28 cellular contexts compared by ENCODE assay signal in the genomic region with DNA sequence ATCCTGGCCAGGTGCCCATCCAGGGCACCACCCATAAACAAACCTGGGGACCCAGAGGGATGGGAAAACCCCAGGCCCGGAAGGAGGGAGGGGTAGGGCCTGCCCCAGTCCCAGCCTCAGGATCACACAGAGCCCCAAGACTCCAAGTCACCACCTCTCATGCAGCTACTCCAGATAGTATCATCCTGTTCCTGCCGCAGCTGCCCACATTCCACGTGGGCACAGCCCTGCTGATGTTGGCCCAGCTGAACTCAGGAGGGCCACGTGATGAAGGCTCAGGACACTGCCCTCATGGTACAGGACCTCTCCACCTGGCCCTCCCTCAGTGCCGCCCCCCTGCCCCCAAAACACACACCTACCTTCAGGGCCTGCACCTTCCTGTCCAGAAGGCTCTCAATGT.
DNase-seq lines count a peak whose midpoint lies in the region; ATAC-seq, FAIRE-seq and TF ChIP-seq lines count a peak whose summit lies in the region.
"Had no signal": no experiment of that assay in that cellular context is flagged by ENCODE, and none has a peak within 500 bp of the region (broad histone marks: within the 10 kb centered on the region; RNA-seq: fewer than 3 reads in every experiment).

No MANE protein-coding gene starts in this region.

- no peak overlapping the region for H3K27ac ChIP-seq in BLaER1
- no peak overlapping the region for H3K27ac ChIP-seq in H9 (ENCODE audit: insufficient read length, low read depth, low read length)
- no peak overlapping the region for H3K27ac ChIP-seq in neuronal stem cell (replicated peaks; ENCODE audit: low read length)
- H3K27ac ChIP-seq: BLaER1 treated with 17β-estradiol and CSF1 and Interleukin-3, amounts not matched to agents 10 nM and 100 nM; PC-9; SJCRH30 had no signal

- H3K18ac ChIP-seq in H9 (ENCODE audit: insufficient read length, low read depth, low read length) = no peak overlapping the region
- H3K18ac ChIP-seq in neuronal stem cell (ENCODE audit: low read length) = peak overlapping the region; percentile 48

- H3K9me3 Mint-ChIP-seq in H9 (no peaks in the 10 kb centered on the region; a peak in 1 of 5 replicates), immature natural killer cell (no peaks in the 10 kb centered on the region)
- H3K9me3 Mint-ChIP-seq: CD4-positive, alpha-beta T cell had no signal

- H4K8ac ChIP-seq in H9 (replicated peaks; ENCODE audit: insufficient read length, low read depth, low read length) = no peak overlapping the region
- H4K8ac ChIP-seq in neuronal stem cell (ENCODE audit: low read depth, low read length) = no peak overlapping the region

- H3K4me2 ChIP-seq in BLaER1 (no peak overlapping the region), H9 (ENCODE audit: insufficient read depth, insufficient read length, low read length) (no peak overlapping the region), neuronal stem cell (ENCODE audit: insufficient read depth, low read length, poor library complexity, severe bottlenecking) (no peak overlapping the region)
- H3K4me2 ChIP-seq: PC-9 had no signal

- H3K9ac ChIP-seq in BLaER1 = 0 out of 2 replicates have a peak overlapping the region, but pooled peaks have one; percentile 19
- H3K9ac ChIP-seq in H9 (ENCODE audit: extremely low read depth, insufficient read length, low read length) = no peak overlapping the region
- no peak overlapping the region for H3K9ac ChIP-seq in neuronal stem cell (ENCODE audit: low read depth, low read length, poor library complexity)

- no peak overlapping the region for H2BK5ac ChIP-seq in H9 (ENCODE audit: insufficient read length, low read length)
- H2BK5ac ChIP-seq in neuronal stem cell (ENCODE audit: low read length) = no peak overlapping the region

- ATAC-seq in GM21447 (IDR thresholded peaks at IDR 0.05; ENCODE audit: unreplicated experiment) = no peak
- ATAC-seq in HG03457 (IDR thresholded peaks at IDR 0.05; ENCODE audit: unreplicated experiment) = no peak
- ATAC-seq: Right ventricle myocardium inferior, SK-N-SH treated with all-trans-retinoic acid at 6 μM for 48 hours had no signal

- no peak overlapping the region for H4K91ac ChIP-seq in H9 (ENCODE audit: insufficient read length, low read depth, low read length)
- peak overlapping the region; percentile 42 for H4K91ac ChIP-seq in neuronal stem cell (ENCODE audit: low read depth, low read length, poor library complexity)

- H2BK120ac ChIP-seq in H9 (ENCODE audit: low read depth, low read length, poor library complexity, severe bottlenecking) (no peak overlapping the region), neuronal stem cell (ENCODE audit: low read depth, low read length) (no peak overlapping the region)

- no peak overlapping the region for H2BK20ac ChIP-seq in H9 (ENCODE audit: low read depth, low read length, poor library complexity, severe bottlenecking)

- WGBS in H9 (ENCODE audit: extremely low coverage, insufficient read length, low lambda C conversion rate) = no CpG with 5 or more reads among the region's 5 CpGs
- no CpG with 5 or more reads among the region's 5 CpGs for WGBS in neuronal stem cell (ENCODE audit: extremely low coverage in 2 of 2, insufficient read length in 2 of 2, insufficient replicate concordance in 1 of 2), 2 donors

- H3K9me3 ChIP-seq in BLaER1 = no peaks in the 10 kb centered on the region
- no peaks in the 10 kb centered on the region for H3K9me3 ChIP-seq in H9 (ENCODE audit: control insufficient read depth, low read depth, low read length)
- no peaks in the 10 kb centered on the region for H3K9me3 ChIP-seq in neuronal stem cell (replicated peaks in 1 of 2; ENCODE audit: control insufficient read depth in 2 of 2, insufficient read depth in 1 of 2, low read depth in 1 of 2, low read length in 2 of 2)
- H3K9me3 ChIP-seq: BLaER1 treated with 17β-estradiol and CSF1 and Interleukin-3, amounts not matched to agents 10 nM and 100 nM; MG63; SJCRH30 had no signal

- no peaks in the 10 kb centered on the region for H3K27me3 ChIP-seq in BLaER1
- no peaks in the 10 kb centered on the region for H3K27me3 ChIP-seq in H9 (ENCODE audit: insufficient read depth, low read length)
- peaks cover 0 to 35% (median 0%) of the 10 kb centered on the region in 3 experiments for H3K27me3 ChIP-seq in neuronal stem cell (ENCODE audit: control insufficient read depth in 3 of 3, insufficient read depth in 3 of 3, low read depth in 1 of 3, low read length in 3 of 3)
- H3K27me3 ChIP-seq: BLaER1 treated with 17β-estradiol and CSF1 and Interleukin-3, amounts not matched to agents 10 nM and 100 nM; MG63; SJCRH30 had no signal

- H3K36me3 Mint-ChIP-seq in H9 (ENCODE audit: insufficient read depth in 1 of 3, low read depth in 3 of 3) = no peaks in the 10 kb centered on the region; a peak in 1 of 7 replicates
- peaks cover 0 to 4% (median 0%) of the 10 kb centered on the region in 3 donors for H3K36me3 Mint-ChIP-seq in immature natural killer cell

- no peak overlapping the region for H3K4me3 ChIP-seq in BLaER1
- peak overlapping the region in 1 of 2 donors; percentile 21 for H3K4me3 ChIP-seq in neuronal stem cell (ENCODE audit: low read length in 2 of 2)
- H3K4me3 ChIP-seq: BLaER1 treated with 17β-estradiol and CSF1 and Interleukin-3, amounts not matched to agents 10 nM and 100 nM; MG63; PC-9; SJCRH30 had no signal

- TF ChIP-seq CTCF in H9 (conservative IDR thresholded peaks at IDR 0.05) = no peak

- FAIRE-seq in GM19239 (lab: Jason Lieb, UNC) = no peak
- FAIRE-seq: A204.1, GM12891, HTR-8/SVneo had no signal

- H3K23me2 ChIP-seq in H9 (ENCODE audit: insufficient read length, low read depth, low read length, poor library complexity, severe bottlenecking) = no peaks in the 10 kb centered on the region

- H3K4ac ChIP-seq in H9 (ENCODE audit: low read depth, low read length) = no peak overlapping the region
- H3K4ac ChIP-seq in neuronal stem cell (ENCODE audit: low read length) = peak overlapping the region; percentile 38

- peak overlapping the region in 2 of 3 experiments; percentile 64 to 77; a peak in 3 of 7 replicates for H3K27ac Mint-ChIP-seq in H9
- peak overlapping the region; percentile 39 to 90 (median 60) for H3K27ac Mint-ChIP-seq in immature natural killer cell
- H3K27ac Mint-ChIP-seq: CD4-positive, alpha-beta T cell had no signal

- peaks cover 8% of the 10 kb centered on the region; the same call in 1 of the 2 replicates for H3K4me1 ChIP-seq in BLaER1
- no peaks in the 10 kb centered on the region for H3K4me1 ChIP-seq in H9 (ENCODE audit: insufficient read depth, low read length)
- H3K4me1 ChIP-seq in neuronal stem cell (ENCODE audit: control insufficient read depth in 2 of 2, insufficient read depth in 1 of 2, low read depth in 1 of 2, low read length in 2 of 2) = peaks cover 0 to 34% of the 10 kb centered on the region in 2 donors
- H3K4me1 ChIP-seq: SJCRH30 had no signal

- DNase-seq in H9 = no peak
- DNase-seq in immature natural killer cell = no peak
- DNase-seq in neuronal stem cell (ENCODE audit: low spot score) = no peak
- DNase-seq in NCI-H1694 (lab: John Stamatoyannopoulos, UW) = no peak
- no peak for DNase-seq in GM19239 (ENCODE audit: insufficient read length, low spot score)
- DNase-seq: CD4-positive, alpha-beta T cell; COR-L47; DMS79 treated with DMSO at 0.1 percent for 48 hours; GF-D8; H7; KG1; MG63; NCI-H1105 treated with DMSO at 0.1 percent for 48 hours; NCI-H146; NCI-H2029 treated with DMSO at 0.1 percent for 48 hours; NCI-H2227 treated with DMSO at 0.1 percent for 48 hours; NCI-H526 treated with DMSO at 0.1 percent for 48 hours; PC-9; SJCRH30 had no signal

- H3K36me3 ChIP-seq in BLaER1 = no peaks in the 10 kb centered on the region
- no peaks in the 10 kb centered on the region for H3K36me3 ChIP-seq in neuronal stem cell (replicated peaks in 1 of 2; ENCODE audit: control insufficient read depth in 2 of 2, insufficient read depth in 2 of 2, low read length in 2 of 2)
- H3K36me3 ChIP-seq: BLaER1 treated with 17β-estradiol and CSF1 and Interleukin-3, amounts not matched to agents 10 nM and 100 nM; MG63; SJCRH30 had no signal

- peaks cover 20 to 33% of the 10 kb centered on the region in 2 experiments for H3K4me1 Mint-ChIP-seq in H9
- H3K4me1 Mint-ChIP-seq in immature natural killer cell = peaks cover 85 to 89% of the 10 kb centered on the region in 2 donors

- H2AK5ac ChIP-seq in H9 (ENCODE audit: insufficient read length, low read length) = no peak overlapping the region
- peak overlapping the region; percentile 79 for H2AK5ac ChIP-seq in neuronal stem cell (ENCODE audit: low read depth, low read length)

- H4K5ac ChIP-seq in H9 (ENCODE audit: insufficient read length, low read depth, low read length) = no peak overlapping the region

- H2BK15ac ChIP-seq in H9 (ENCODE audit: low read depth, low read length) (no peak overlapping the region), neuronal stem cell (ENCODE audit: low read length) (peak overlapping the region; percentile 17)

- no peaks in the 10 kb centered on the region for H3K27me3 Mint-ChIP-seq in H9 (ENCODE audit: low read depth)
- peaks cover 2 to 7% (median 5%) of the 10 kb centered on the region in 3 donors for H3K27me3 Mint-ChIP-seq in immature natural killer cell (ENCODE audit: low read depth in 3 of 3)

- H4K20me1 ChIP-seq in BLaER1 (no peaks in the 10 kb centered on the region; the same call in 1 of the 2 replicates), H9 (ENCODE audit: control insufficient read depth, insufficient read depth, insufficient read length) (peaks cover 3% of the 10 kb centered on the region)

- H3K79me2 ChIP-seq in H9 (ENCODE audit: insufficient read depth, low read length) = no peaks in the 10 kb centered on the region

- H3K4me3 Mint-ChIP-seq in H9 (no peak overlapping the region), immature natural killer cell (peak overlapping the region in 3 of 5 donors; percentile 5 to 24 (median 21))
- H3K4me3 Mint-ChIP-seq: CD4-positive, alpha-beta T cell had no signal

- no peaks in the 10 kb centered on the region for H3K79me1 ChIP-seq in H9 (ENCODE audit: insufficient read depth, low read depth, low read length, poor library complexity, severe bottlenecking)
- H3K79me1 ChIP-seq in neuronal stem cell (ENCODE audit: low read depth, low read length) = peaks cover 2% of the 10 kb centered on the region

- H2AFZ ChIP-seq in H9 (ENCODE audit: low read length) (no peak overlapping the region), neuronal stem cell (ENCODE audit: low read length) (no peak overlapping the region)
- H2AFZ ChIP-seq: PC-9 had no signal

- H2BK12ac ChIP-seq in H9 (ENCODE audit: insufficient read length, low read depth, low read length) (no peak overlapping the region), neuronal stem cell (ENCODE audit: low read length) (no peak overlapping the region)

- no peak overlapping the region for H3T11ph ChIP-seq in H9 (ENCODE audit: low read length)

- H3K23ac ChIP-seq in H9 (ENCODE audit: insufficient read length, low read depth, low read length) (no peak overlapping the region), neuronal stem cell (ENCODE audit: low read depth, low read length, poor library complexity) (peak overlapping the region; percentile 68)

- H3K56ac ChIP-seq in H9 (ENCODE audit: insufficient read length, low read depth, low read length) = no peak overlapping the region

- H3K14ac ChIP-seq in H9 (ENCODE audit: insufficient read depth, low read length) (no peak overlapping the region), neuronal stem cell (ENCODE audit: low read length) (no peak overlapping the region)

Comparison
In these comparisons a context has a peak if more than half of its experiments do, and no peak if none do; other contexts are left out.
1. H3K4me3 Mint-ChIP-seq: peak in immature natural killer cell (3 of 5); none in H9 (0 of 2).